Comparison of ENCODE assay signal across 13 cellular contexts in genomic region chr5:124702442-124703024, GRCh38. TPM values are rescaled to one million over a fixed set of nuclear protein-coding genes. Genes with fewer than 3 reads are reported as not detected.
DNase-seq lines count a peak whose midpoint lies in the region; ATAC-seq, FAIRE-seq and TF ChIP-seq lines count a peak whose summit lies in the region.
"Had no signal": no experiment of that assay in that cellular context is flagged by ENCODE, and none has a peak within 500 bp of the region (broad histone marks: within the 10 kb centered on the region; RNA-seq: fewer than 3 reads in every experiment).

No MANE protein-coding gene starts in this region.

- H3K4me1 Mint-ChIP-seq in nephron = peaks cover 95% of the 10 kb centered on the region

- H3K27ac Mint-ChIP-seq in nephron = peak overlapping the region; percentile 62 to 78 (median 78)

- CTCF ChIA-PET in Panc1 (lab: Charles Lee) = no interaction called here

- peaks cover 95% of the 10 kb centered on the region for H3K4me1 ChIP-seq in Panc1 (ENCODE audit: control insufficient read depth, insufficient read depth, low read length)
- peaks cover 0 to 19% of the 10 kb centered on the region in 2 donors for H3K4me1 ChIP-seq in breast epithelium

- H3K27me3 ChIP-seq in Panc1 (ENCODE audit: control insufficient read depth, insufficient read depth, low read length) (no peaks in the 10 kb centered on the region), breast epithelium (no peaks in the 10 kb centered on the region)
- H3K27me3 ChIP-seq: BE2C had no signal

- no peak for TF ChIP-seq CTCF in Panc1 (IDR thresholded peaks at IDR 0.05)
- TF ChIP-seq CTCF in nephron (IDR thresholded peaks at IDR 0.05; ENCODE audit: unreplicated experiment in 3 of 3) = no peak
- TF ChIP-seq CTCF in breast epithelium (IDR thresholded peaks at IDR 0.05) = no peak

- no peak for DNase-seq in GM12892 (ENCODE audit: insufficient read length)
- DNase-seq in Panc1 (ENCODE audit: low read depth, low spot score) = no peak
- no peak for DNase-seq in breast epithelium (ENCODE audit: low spot score in 2 of 2)
- DNase-seq in NCI-H2029 (lab: John Stamatoyannopoulos, UW) = no peak
- no peak for DNase-seq in KBM-7
- DNase-seq: activated effector memory CD4-positive, alpha-beta T cell treated with anti-CD3 and anti-CD28 coated beads, Interleukin-2, amount 50 U/mL, for 16 hours; BE2C; effector CD8-positive, alpha-beta T cell; foreskin fibroblast; islet precursor cell had no signal

- H3K27ac ChIP-seq in Panc1 (ENCODE audit: low read length) = peak overlapping the region; percentile 86
- no peak overlapping the region for H3K27ac ChIP-seq in breast epithelium

- no peaks in the 10 kb centered on the region for H3K9me3 Mint-ChIP-seq in nephron

- FAIRE-seq in GM12892 (lab: Jason Lieb, UNC) = peak; percentile 84

- peak; percentile 25 for ATAC-seq in GM21723 (IDR thresholded peaks at IDR 0.05; ENCODE audit: unreplicated experiment)
- no peak for ATAC-seq in Panc1
- no peak for ATAC-seq in GM18870 (IDR thresholded peaks at IDR 0.05; ENCODE audit: unreplicated experiment)

- in situ Hi-C loops in Panc1 (cut with HindIII; ENCODE audit: low pct_unique_long_range_greater_than_20kb, low sequenced_read_pairs) = no loop called here
- in situ Hi-C loops in KBM-7 (cut with MboI; ENCODE audit: low pct_unique_long_range_greater_than_20kb, low sequenced_read_pairs) = no loop called here

- H3K9me3 ChIP-seq in Panc1 (ENCODE audit: control insufficient read depth, insufficient read depth, low read depth, low read length) (no peaks in the 10 kb centered on the region), breast epithelium (no peaks in the 10 kb centered on the region)
- H3K9me3 ChIP-seq: BE2C had no signal

- H3K4me3 Mint-ChIP-seq in nephron = peak overlapping the region in 2 of 3 experiments; percentile 7 to 11

- H3K36me3 ChIP-seq in Panc1 (ENCODE audit: control insufficient read depth, insufficient read depth, low read length) (no peaks in the 10 kb centered on the region), breast epithelium (no peaks in the 10 kb centered on the region)
- H3K36me3 ChIP-seq: BE2C had no signal

- intact Hi-C loops in Panc1 (cut with micrococcal nuclease; ENCODE audit: unreplicated experiment) (no loop called here), breast epithelium (cut with DNase I; ENCODE audit: low total_unique reads) (no loop called here)

- BruUV-seq in Panc1 (replicated peaks; lab: Mats Ljungman, UMichigan) = no TSS peak

- TF ChIP-seq POLR2A in GM12892 (IDR thresholded peaks at IDR 0.05; ENCODE audit: low read depth, low read length) (no peak), breast epithelium (IDR thresholded peaks at IDR 0.05) (no peak)

- POLR2A ChIA-PET in Panc1 (lab: Charles Lee) = interaction anchor here (0.6 kb wide), 1 partner anchor 20 kb away, joined by 6 read pairs; no protein-coding TSS in a partner anchor

- no peaks in the 10 kb centered on the region for H3K27me3 Mint-ChIP-seq in nephron (ENCODE audit: low read depth)

- peaks cover 23% of the 10 kb centered on the region for H3K36me3 Mint-ChIP-seq in nephron (ENCODE audit: low read depth)

- H3K4me3 ChIP-seq in Panc1 (ENCODE audit: low read depth in 2 of 2, low read length in 2 of 2) = no peak overlapping the region
- H3K4me3 ChIP-seq in breast epithelium = no peak overlapping the region

RNA-seq across cellular contexts. Expression of gene ZNF608, which starts 43.9 kb away (rescaled TPM):
- 12.9 TPM for polyA plus RNA-seq in GM12892 (2012; ENCODE audit: missing spikeins)
- 37.5 TPM for total RNA-seq in Panc1 (2021; ENCODE audit: unreplicated experiment)
- polyA plus RNA-seq in Panc1 (2012; ENCODE audit: insufficient read length) = 22.8 TPM
- 10 to 100 TPM; 15.7 to 82.1 (median 58.7) TPM for total RNA-seq in breast epithelium
